Comparison of ENCODE assay signal across 20 cellular contexts in genomic region chr2:220458051-220458450, GRCh38.
DNase-seq lines count a peak whose midpoint lies in the region; ATAC-seq, FAIRE-seq and TF ChIP-seq lines count a peak whose summit lies in the region.
"Had no signal": no experiment of that assay in that cellular context is flagged by ENCODE, and none has a peak within 500 bp of the region (broad histone marks: within the 10 kb centered on the region; RNA-seq: fewer than 3 reads in every experiment).

No MANE protein-coding gene starts in this region.

- H3K23me2 ChIP-seq in H1 (ENCODE audit: low read depth, low read length) = no peaks in the 10 kb centered on the region; the same call in 1 of the 2 replicates

- H2BK5ac ChIP-seq in H1 (ENCODE audit: low read depth, low read length) = no peak overlapping the region

- H3K36me3 ChIP-seq in mammary epithelial cell (ENCODE audit: insufficient read depth, low read length) (no peaks in the 10 kb centered on the region), breast epithelium (no peaks in the 10 kb centered on the region), H1 (ENCODE audit: control insufficient read depth in 2 of 4, insufficient read depth in 4 of 4, low read length in 3 of 4) (no peaks in the 10 kb centered on the region), keratinocyte (ENCODE audit: control insufficient read depth in 2 of 2, extremely low read depth in 1 of 2, insufficient read depth in 2 of 2, low read length in 2 of 2) (no peaks in the 10 kb centered on the region)

- POLR2A ChIA-PET in H1 (lab: Charles Lee; ENCODE audit: partially characterized antibody) = no interaction called here

- H2AFZ ChIP-seq in mammary epithelial cell (ENCODE audit: low read depth, low read length) (no peak overlapping the region), H1 (ENCODE audit: low read length) (peak overlapping the region; percentile 8; the same call in 1 of the 2 replicates), keratinocyte (ENCODE audit: control insufficient read depth, low read length) (no peak overlapping the region)

- H2AK5ac ChIP-seq in H1 (ENCODE audit: low read depth, low read length) = no peak overlapping the region

- H4K20me1 ChIP-seq in mammary epithelial cell (ENCODE audit: insufficient read depth, low read length) (no peaks in the 10 kb centered on the region), H1 (replicated peaks in 1 of 2; ENCODE audit: control insufficient read depth in 1 of 2, insufficient read depth in 2 of 2, low read length in 2 of 2) (no peaks in the 10 kb centered on the region), keratinocyte (ENCODE audit: control insufficient read depth, extremely low read depth, insufficient read depth, low read length) (no peaks in the 10 kb centered on the region)

- FAIRE-seq in H1 (lab: Jason Lieb, UNC) = no peak
- FAIRE-seq in keratinocyte (lab: Jason Lieb, UNC) = peak; percentile 60
- FAIRE-seq: A549, GM12891, GM18507 had no signal

- no peak overlapping the region for H4K91ac ChIP-seq in H1 (replicated peaks; ENCODE audit: insufficient read length, low read length)

- H3K4me1 ChIP-seq in mammary epithelial cell (ENCODE audit: insufficient read depth, low read length) (no peaks in the 10 kb centered on the region), breast epithelium (no peaks in the 10 kb centered on the region), H1 (replicated peaks in 1 of 4; ENCODE audit: control insufficient read depth in 3 of 4, insufficient read depth in 4 of 4, low read length in 3 of 4) (no peaks in the 10 kb centered on the region), keratinocyte (ENCODE audit: control insufficient read depth, extremely low read depth, insufficient read depth, low read length) (no peaks in the 10 kb centered on the region)
- H3K4me1 ChIP-seq: A549 had no signal

- no peak for TF ChIP-seq EP300 in H1 (IDR thresholded peaks at IDR 0.05; ENCODE audit: borderline replicate concordance in 1 of 2, low read depth in 2 of 2, low read length in 2 of 2)

- H3K27ac ChIP-seq in mammary epithelial cell (ENCODE audit: insufficient read depth, low read depth, low read length) (no peak overlapping the region), breast epithelium (no peak overlapping the region), H1 (ENCODE audit: low read depth, low read length) (no peak overlapping the region), keratinocyte (ENCODE audit: control insufficient read depth, insufficient read depth, low read length) (no peak overlapping the region)
- H3K27ac ChIP-seq: A549 had no signal

- in situ Hi-C loops in mammary epithelial cell (cut with MboI; ENCODE audit: low sequenced_read_pairs in 2 of 2) = no loop called here

- H3K9me1 ChIP-seq in keratinocyte (ENCODE audit: control insufficient read depth, extremely low read depth, insufficient read depth, low read length) = no peaks in the 10 kb centered on the region

- H3K27me3 ChIP-seq in mammary epithelial cell (ENCODE audit: insufficient read depth, low read length) = no peaks in the 10 kb centered on the region
- H3K27me3 ChIP-seq in breast epithelium = no peaks in the 10 kb centered on the region
- no peaks in the 10 kb centered on the region for H3K27me3 ChIP-seq in H1 (replicated peaks in 1 of 4; ENCODE audit: control insufficient read depth in 3 of 4, extremely low read depth in 1 of 4, insufficient read depth in 3 of 4, low read length in 3 of 4)
- H3K27me3 ChIP-seq in keratinocyte (ENCODE audit: control insufficient read depth, extremely low read depth, insufficient read depth, low read length) = no peaks in the 10 kb centered on the region

- intact Hi-C loops in mammary epithelial cell (cut with micrococcal nuclease) (no loop called here), breast epithelium (cut with DNase I; ENCODE audit: low total_unique reads) (no loop called here)

- H3K14ac ChIP-seq in H1 (ENCODE audit: insufficient read length) = no peak overlapping the region

- ATAC-seq in GM19463 (IDR thresholded peaks at IDR 0.05; ENCODE audit: unreplicated experiment) = no peak
- ATAC-seq: A549 had no signal

- H4K5ac ChIP-seq in H1 (ENCODE audit: insufficient read length, low read depth, low read length) = no peak overlapping the region

- no TSS peak for BruUV-seq in mammary epithelial cell (replicated peaks; lab: Mats Ljungman, UMichigan)

- TF ChIP-seq POLR2A in breast epithelium (IDR thresholded peaks at IDR 0.05) (no peak), H1 (IDR thresholded peaks at IDR 0.05; ENCODE audit: control extremely low read depth in 1 of 2, low read depth in 2 of 2, low read length in 2 of 2) (no peak)

- DNase-seq in mammary epithelial cell (peak; percentile 23), breast epithelium (ENCODE audit: low spot score in 2 of 2) (no peak), H1 (ENCODE audit: low read depth in 1 of 2, low spot score in 2 of 2) (no peak), keratinocyte (ENCODE audit: low read depth, low spot score) (no peak), NCI-H187 treated with DMSO at 0.1 percent for 48 hours (lab: John Stamatoyannopoulos, UW) (no peak)
- DNase-seq: 8988T; C1 segment of cervical spinal cord; Calu3; CD4-positive, alpha-beta memory T cell; COR-L47; DMS53; DMS79 treated with DMSO at 0.1 percent for 48 hours; GF-D8; GOT3; H7; HCEC 1CT had no signal

- TF ChIP-seq RAD21 in H1 (IDR thresholded peaks at IDR 0.05 in 1 of 2, conservative IDR thresholded peaks at IDR 0.05 in 1 of 2; ENCODE audit: low read depth in 2 of 2, low read length in 2 of 2) = no peak

- no peaks in the 10 kb centered on the region for H3K79me2 ChIP-seq in mammary epithelial cell (ENCODE audit: insufficient read depth, low read length)
- H3K79me2 ChIP-seq in H1 (ENCODE audit: control insufficient read depth in 1 of 2, insufficient read depth in 2 of 2, low read length in 2 of 2) = no peaks in the 10 kb centered on the region
- no peaks in the 10 kb centered on the region for H3K79me2 ChIP-seq in keratinocyte (ENCODE audit: control insufficient read depth, insufficient read depth, low read length)

- H2BK15ac ChIP-seq in H1 (ENCODE audit: low read length) = no peak overlapping the region

- no peaks in the 10 kb centered on the region for H3K79me1 ChIP-seq in H1 (ENCODE audit: low read depth, low read length)

- H3K4me2 ChIP-seq in mammary epithelial cell (ENCODE audit: insufficient read depth, low read depth, low read length) (no peak overlapping the region), H1 (ENCODE audit: insufficient read depth in 1 of 2, low read depth in 2 of 2, low read length in 2 of 2) (no peak overlapping the region), keratinocyte (ENCODE audit: control insufficient read depth, extremely low read depth, insufficient read depth, low read depth, low read length) (no peak overlapping the region)
- H3K4me2 ChIP-seq: A549 had no signal

- H3K56ac ChIP-seq in H1 (replicated peaks; ENCODE audit: insufficient read length, low read depth, low read length) = no peak overlapping the region

- H2BK20ac ChIP-seq in H1 (ENCODE audit: low read length) = no peak overlapping the region

- H3K4me3 ChIP-seq in mammary epithelial cell (replicated peaks in 1 of 3; ENCODE audit: insufficient read depth in 1 of 3, low read depth in 2 of 3, low read length in 3 of 3) = no peak overlapping the region
- no peak overlapping the region for H3K4me3 ChIP-seq in breast epithelium
- H3K4me3 ChIP-seq in H1 (ENCODE audit: extremely low read depth in 1 of 4, insufficient read depth in 2 of 4, low read depth in 3 of 4, low read length in 4 of 4) = no peak overlapping the region
- no peak overlapping the region for H3K4me3 ChIP-seq in keratinocyte (ENCODE audit: control insufficient read depth in 2 of 3, extremely low read depth in 1 of 3, insufficient read depth in 2 of 3, low read depth in 1 of 3, low read length in 3 of 3)
- H3K4me3 ChIP-seq: A549 had no signal

- TF ChIP-seq CTCF in mammary epithelial cell (conservative IDR thresholded peaks at IDR 0.05 in 1 of 2, IDR thresholded peaks at IDR 0.05 in 1 of 2; ENCODE audit: extremely low read depth in 1 of 2, insufficient read depth in 1 of 2, low read depth in 1 of 2, low read length in 2 of 2) = no peak
- TF ChIP-seq CTCF in breast epithelium (IDR thresholded peaks at IDR 0.05) = no peak
- no peak for TF ChIP-seq CTCF in H1 (IDR thresholded peaks at IDR 0.05; ENCODE audit: control extremely low read depth in 1 of 3, insufficient read depth in 1 of 3, low read depth in 1 of 3, low read length in 3 of 3)
- no peak for TF ChIP-seq CTCF in keratinocyte (optimal IDR thresholded peaks at IDR 0.05 in 1 of 3, IDR thresholded peaks at IDR 0.05 in 1 of 3, conservative IDR thresholded peaks at IDR 0.05 in 1 of 3; ENCODE audit: extremely low read depth in 1 of 3, insufficient read depth in 2 of 3, low read length in 3 of 3)

- CTCF ChIA-PET in mammary epithelial cell (lab: Charles Lee; ENCODE audit: low non-redundant PET) = no interaction called here
- CTCF ChIA-PET in H1 (lab: Charles Lee; ENCODE audit: partially characterized antibody) = no interaction called here

- no peak overlapping the region for H3K4ac ChIP-seq in H1 (replicated peaks; ENCODE audit: insufficient read length, low read depth, low read length)

- dilution Hi-C loops in mammary epithelial cell (cut with HindIII; ENCODE audit: low sequenced_read_pairs) (loop anchor here (5.0 kb wide), 1 partner anchor 49 kb away; no protein-coding TSS in a partner anchor), keratinocyte (cut with MboI; ENCODE audit: extremely low pct_ligation_motif_present, low sequenced_read_pairs) (no loop called here)

- H2BK120ac ChIP-seq in H1 (replicated peaks; ENCODE audit: low read depth, low read length) = no peak overlapping the region

- H3K9me3 ChIP-seq in mammary epithelial cell (replicated peaks; ENCODE audit: insufficient read depth, low read length) (no peaks in the 10 kb centered on the region), breast epithelium (no peaks in the 10 kb centered on the region), H1 (ENCODE audit: insufficient read depth in 2 of 2, low read depth in 1 of 2, low read length in 1 of 2) (no peaks in the 10 kb centered on the region), keratinocyte (ENCODE audit: control insufficient read depth, low read depth, low read length) (no peaks in the 10 kb centered on the region)
- H3K9me3 ChIP-seq: A549 had no signal

- H3K23ac ChIP-seq in H1 (ENCODE audit: insufficient read length) = no peak overlapping the region

- H3K9ac ChIP-seq in mammary epithelial cell (ENCODE audit: insufficient read depth, low read length) (no peak overlapping the region), H1 (replicated peaks in 1 of 4; ENCODE audit: extremely low read depth in 1 of 4, low read depth in 3 of 4, low read length in 3 of 4) (no peak overlapping the region), keratinocyte (ENCODE audit: control insufficient read depth, extremely low read depth, insufficient read depth, low read length) (no peak overlapping the region)

- H2BK12ac ChIP-seq in H1 (ENCODE audit: low read depth, low read length) = no peak overlapping the region

- no peak overlapping the region for H3K18ac ChIP-seq in H1 (ENCODE audit: extremely low read depth, low read length)

- H4K8ac ChIP-seq in H1 (ENCODE audit: extremely low read depth, insufficient read depth, low read length) = no peak overlapping the region
